In genomic region chr6:70060680-70061079, GRCh38 we compare ENCODE assay signal across 22 cellular contexts.
A peak's percentile ranks its signal among the peaks of the same experiment; 100 is the strongest.
DNase-seq lines count a peak whose midpoint lies in the region; ATAC-seq and TF ChIP-seq lines count a peak whose summit lies in the region.
"Had no signal": no experiment of that assay in that cellular context is flagged by ENCODE, and none has a peak within 500 bp of the region (broad histone marks: within the 10 kb centered on the region; RNA-seq: fewer than 3 reads in every experiment).

No MANE protein-coding gene starts in this region.

- no peak overlapping the region for H2BK5ac ChIP-seq in neuronal stem cell (ENCODE audit: low read length)

- no peak for TF ChIP-seq RAD21 in SK-N-SH (IDR thresholded peaks at IDR 0.05; ENCODE audit: low read length)
- TF ChIP-seq RAD21 in Ishikawa (IDR thresholded peaks at IDR 0.05; ENCODE audit: low read depth), result no peak

- intact Hi-C loops in right lobe of liver (cut with DNase I), result no loop called here

- H4K20me1 ChIP-seq in SK-N-SH (ENCODE audit: insufficient read depth), result no peaks in the 10 kb centered on the region
- H4K20me1 ChIP-seq: BLaER1 treated with 17β-estradiol and CSF1 and Interleukin-3, amounts not matched to agents 10 nM and 100 nM had no signal

- H2BK15ac ChIP-seq in neuronal stem cell (ENCODE audit: low read length), result no peak overlapping the region

- DNase-seq in SK-N-SH, result no peak
- peak; percentile 16 for DNase-seq in myocyte (ENCODE audit: low read depth)
- DNase-seq in right lobe of liver, result no peak
- no peak for DNase-seq in neuronal stem cell (ENCODE audit: low spot score)
- DNase-seq: AML-193; Caco-2; CD4-positive, alpha-beta T cell; CD8-positive, alpha-beta T cell; DMS 273 treated with DMSO at 0.1 percent for 48 hours; DMS153; DMS53; DMS79; DND-41; EL; GDM1 had no signal

- H3K18ac ChIP-seq in neuronal stem cell (ENCODE audit: low read length), result no peak overlapping the region

- H2BK12ac ChIP-seq in neuronal stem cell (ENCODE audit: low read length), result no peak overlapping the region

- ATAC-seq in SK-N-SH treated with all-trans-retinoic acid at 6 μM for 48 hours, result no peak
- no peak for ATAC-seq in right lobe of liver
- ATAC-seq: A549; CD8-positive, alpha-beta T cell; GM12878 had no signal

- H4K8ac ChIP-seq in neuronal stem cell (ENCODE audit: low read depth, low read length), result no peak overlapping the region

- CTCF ChIA-PET in SK-N-SH (lab: Yijun Ruan, JAX), result no interaction called here

- no peak overlapping the region for H2BK120ac ChIP-seq in neuronal stem cell (ENCODE audit: low read depth, low read length)

- no peak for TF ChIP-seq EP300 in SK-N-SH (IDR thresholded peaks at IDR 0.05; ENCODE audit: borderline replicate concordance in 1 of 2, low read depth in 1 of 2, low read length in 1 of 2)
- no peak for TF ChIP-seq EP300 in Ishikawa (IDR thresholded peaks at IDR 0.05; ENCODE audit: borderline replicate concordance)

- H3K79me1 ChIP-seq in neuronal stem cell (ENCODE audit: low read depth, low read length), result no peaks in the 10 kb centered on the region

- no peaks in the 10 kb centered on the region for H3K9me2 ChIP-seq in SK-N-SH

- no peak for TF ChIP-seq POLR2A in right lobe of liver (IDR thresholded peaks at IDR 0.05)

- no peak overlapping the region for H2AK5ac ChIP-seq in neuronal stem cell (ENCODE audit: low read depth, low read length)

- H3K14ac ChIP-seq in neuronal stem cell (ENCODE audit: low read length), result no peak overlapping the region

- H3K27ac ChIP-seq in SK-N-SH (ENCODE audit: low read depth in 2 of 2, low read length in 1 of 2) (no peak overlapping the region), right lobe of liver (no peak overlapping the region), neuronal stem cell (replicated peaks; ENCODE audit: low read length) (no peak overlapping the region)
- H3K27ac ChIP-seq: 22Rv1; A549; BLaER1 treated with 17β-estradiol and CSF1 and Interleukin-3, amounts not matched to agents 10 nM and 100 nM; C4-2B had no signal

- H3K27me3 ChIP-seq in SK-N-SH (ENCODE audit: insufficient read depth) (no peaks in the 10 kb centered on the region), right lobe of liver (no peaks in the 10 kb centered on the region), neuronal stem cell (ENCODE audit: control insufficient read depth in 3 of 3, insufficient read depth in 3 of 3, low read depth in 1 of 3, low read length in 3 of 3) (no peaks in the 10 kb centered on the region)
- H3K27me3 ChIP-seq: BLaER1 treated with 17β-estradiol and CSF1 and Interleukin-3, amounts not matched to agents 10 nM and 100 nM had no signal

- no peak overlapping the region for H3K4ac ChIP-seq in neuronal stem cell (ENCODE audit: low read length)

- H3K36me3 ChIP-seq in SK-N-SH (replicated peaks in 1 of 2; ENCODE audit: control insufficient read depth in 1 of 2, insufficient read depth in 2 of 2, low read length in 1 of 2), result no peaks in the 10 kb centered on the region
- H3K36me3 ChIP-seq in right lobe of liver, result no peaks in the 10 kb centered on the region
- no peaks in the 10 kb centered on the region for H3K36me3 ChIP-seq in neuronal stem cell (replicated peaks in 1 of 2; ENCODE audit: control insufficient read depth in 2 of 2, insufficient read depth in 2 of 2, low read length in 2 of 2)
- H3K36me3 ChIP-seq: BLaER1 treated with 17β-estradiol and CSF1 and Interleukin-3, amounts not matched to agents 10 nM and 100 nM had no signal

- H2AFZ ChIP-seq in SK-N-SH (ENCODE audit: low read depth), result no peak overlapping the region
- H2AFZ ChIP-seq in neuronal stem cell (ENCODE audit: low read length), result no peak overlapping the region

- 80% methylated on average over 5 of the region's 5 CpGs for WGBS in SK-N-SH (ENCODE audit: low lambda C conversion rate)
- WGBS in right lobe of liver (ENCODE audit: insufficient coverage, low coverage, low lambda C conversion rate, missing lambda C conversion rate), result 62% methylated on average over 5 of the region's 5 CpGs
- no CpG with 5 or more reads among the region's 5 CpGs for WGBS in neuronal stem cell (ENCODE audit: extremely low coverage in 2 of 2, insufficient read length in 2 of 2, insufficient replicate concordance in 1 of 2), 2 donors

- H3F3A ChIP-seq in SK-N-SH (replicated peaks; ENCODE audit: insufficient read depth), result no peaks in the 10 kb centered on the region

- no peaks in the 10 kb centered on the region for H3K79me2 ChIP-seq in SK-N-SH (ENCODE audit: insufficient read depth)

- POLR2A ChIA-PET in SK-N-SH (lab: Yijun Ruan, JAX), result no interaction called here

- H3K4me2 ChIP-seq in SK-N-SH, result no peak overlapping the region
- no peak overlapping the region for H3K4me2 ChIP-seq in neuronal stem cell (ENCODE audit: insufficient read depth, low read length, poor library complexity, severe bottlenecking)
- H3K4me2 ChIP-seq: A549; BLaER1 treated with 17β-estradiol and CSF1 and Interleukin-3, amounts not matched to agents 10 nM and 100 nM had no signal

- H3K4me3 ChIP-seq in SK-N-SH (ENCODE audit: low read depth in 2 of 2, low read length in 1 of 2), result no peak overlapping the region
- H3K4me3 ChIP-seq in right lobe of liver, result no peak overlapping the region
- H3K4me3 ChIP-seq in neuronal stem cell (ENCODE audit: low read length in 2 of 2), result no peak overlapping the region
- H3K4me3 ChIP-seq: A549; BLaER1 treated with 17β-estradiol and CSF1 and Interleukin-3, amounts not matched to agents 10 nM and 100 nM; GM12878 had no signal

- no peak overlapping the region for H3K23ac ChIP-seq in neuronal stem cell (ENCODE audit: low read depth, low read length, poor library complexity)

- H3K9me3 ChIP-seq in SK-N-SH (no peaks in the 10 kb centered on the region), right lobe of liver (no peaks in the 10 kb centered on the region), neuronal stem cell (replicated peaks in 1 of 2; ENCODE audit: control insufficient read depth in 2 of 2, insufficient read depth in 1 of 2, low read depth in 1 of 2, low read length in 2 of 2) (no peaks in the 10 kb centered on the region)
- H3K9me3 ChIP-seq: A549; BLaER1 treated with 17β-estradiol and CSF1 and Interleukin-3, amounts not matched to agents 10 nM and 100 nM; Caco-2 had no signal

- H4K91ac ChIP-seq in neuronal stem cell (ENCODE audit: low read depth, low read length, poor library complexity), result no peak overlapping the region

- TF ChIP-seq CTCF in SK-N-SH (IDR thresholded peaks at IDR 0.05), result no peak
- no peak for TF ChIP-seq CTCF in right lobe of liver (IDR thresholded peaks at IDR 0.05)

- H3K4me1 ChIP-seq in SK-N-SH (ENCODE audit: control insufficient read depth in 1 of 2, insufficient read depth in 2 of 2, low read depth in 1 of 2, low read length in 1 of 2), result no peaks in the 10 kb centered on the region
- H3K4me1 ChIP-seq in right lobe of liver, result no peaks in the 10 kb centered on the region
- H3K4me1 ChIP-seq in neuronal stem cell (ENCODE audit: control insufficient read depth in 2 of 2, insufficient read depth in 1 of 2, low read depth in 1 of 2, low read length in 2 of 2), result no peaks in the 10 kb centered on the region
- H3K4me1 ChIP-seq: A549; BLaER1 treated with 17β-estradiol and CSF1 and Interleukin-3, amounts not matched to agents 10 nM and 100 nM; Caco-2 had no signal

- H3K9ac ChIP-seq in SK-N-SH (no peak overlapping the region), neuronal stem cell (ENCODE audit: low read depth, low read length, poor library complexity) (no peak overlapping the region)
- H3K9ac ChIP-seq: BLaER1 treated with 17β-estradiol and CSF1 and Interleukin-3, amounts not matched to agents 10 nM and 100 nM had no signal

TF ChIP-seq in SK-N-SH treated with all-trans-retinoic acid at 6 μM for 48 hours, 23 proteins besides CTCF, POLR2A, EP300 and RAD21 (continues in another document):
- no peak for TF ChIP-seq ARNTL (CRISPR knock-in tag; IDR thresholded peaks at IDR 0.05; ENCODE audit: borderline replicate concordance, low read depth)
- no peak for TF ChIP-seq SNAI2 (CRISPR knock-in tag; IDR thresholded peaks at IDR 0.05)
- TF ChIP-seq RARB (CRISPR knock-in tag; IDR thresholded peaks at IDR 0.05), result no peak
- TF ChIP-seq ESRRG (CRISPR knock-in tag; IDR thresholded peaks at IDR 0.05), result no peak
- TF ChIP-seq TOX (CRISPR knock-in tag; IDR thresholded peaks at IDR 0.05; ENCODE audit: borderline replicate concordance), result no peak
- TF ChIP-seq ZFP3 (CRISPR knock-in tag; IDR thresholded peaks at IDR 0.05), result no peak
- no peak for TF ChIP-seq ZNF8 (CRISPR knock-in tag; IDR thresholded peaks at IDR 0.05)
- TF ChIP-seq BACH2 (CRISPR knock-in tag; IDR thresholded peaks at IDR 0.05; ENCODE audit: borderline replicate concordance), result no peak

TF ChIP-seq in Ishikawa, 13 proteins besides CTCF, POLR2A, EP300 and RAD21:
- TF ChIP-seq, protein P1, sequence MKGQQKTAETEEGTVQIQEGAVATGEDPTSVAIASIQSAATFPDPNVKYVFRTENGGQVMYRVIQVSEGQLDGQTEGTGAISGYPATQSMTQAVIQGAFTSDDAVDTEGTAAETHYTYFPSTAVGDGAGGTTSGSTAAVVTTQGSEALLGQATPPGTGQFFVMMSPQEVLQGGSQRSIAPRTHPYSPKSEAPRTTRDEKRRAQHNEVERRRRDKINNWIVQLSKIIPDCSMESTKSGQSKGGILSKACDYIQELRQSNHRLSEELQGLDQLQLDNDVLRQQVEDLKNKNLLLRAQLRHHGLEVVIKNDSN (IDR thresholded peaks at IDR 0.05), result no peak
- TF ChIP-seq REST (IDR thresholded peaks at IDR 0.05; ENCODE audit: low read depth), result peak; percentile 61; the same call in 1 of the 2 replicates
